20 cellular contexts compared by ENCODE assay signal in the genomic region with DNA sequence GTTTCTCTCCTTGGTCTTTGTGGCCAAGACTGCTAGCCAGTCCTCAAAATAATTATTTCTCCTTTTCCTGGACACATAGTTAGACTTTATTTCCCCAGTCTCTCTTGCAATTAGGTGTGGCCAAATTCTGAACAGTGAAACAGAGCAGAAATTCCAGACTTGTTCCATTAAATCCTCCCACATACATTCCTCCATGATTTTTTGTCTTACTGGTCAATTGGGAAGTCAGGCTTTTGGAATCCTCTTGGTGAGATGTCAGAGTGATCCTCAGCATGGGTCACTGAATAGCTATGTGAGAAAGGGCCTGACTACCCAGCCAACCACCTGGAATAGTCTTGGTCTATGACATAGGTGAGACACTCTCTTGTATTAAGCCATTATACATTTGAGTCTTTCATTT.
DNase-seq lines count a peak whose midpoint lies in the region; ATAC-seq and TF ChIP-seq lines count a peak whose summit lies in the region.
"Had no signal": no experiment of that assay in that cellular context is flagged by ENCODE, and none has a peak within 500 bp of the region (broad histone marks: within the 10 kb centered on the region; RNA-seq: fewer than 3 reads in every experiment).

No MANE protein-coding gene starts in this region.

- H3K27ac ChIP-seq in lower lobe of right lung = no peak overlapping the region
- H3K27ac ChIP-seq: HL-60, neutrophil, stomach had no signal

- DNase-seq in AG20443 (ENCODE audit: low spot score) (peak; percentile 63), RPMI7951 (ENCODE audit: low read depth) (peak; percentile 57), epithelial cell of proximal tubule (ENCODE audit: low read depth) (peak; percentile 93), non-pigmented ciliary epithelial cell (ENCODE audit: low read depth) (peak; percentile 87), lower lobe of right lung (no peak), H7 (no peak)
- DNase-seq: activated CD4-positive, alpha-beta T cell treated with anti-CD3 and anti-CD28 coated beads for 48 hours; activated T-cell treated with anti-CD3 and anti-CD28 coated beads for 4 hours; BE2C; Kasumi-1; NCI-H2029 treated with DMSO at 0.1 percent for 48 hours; Right ventricle myocardium superior; small intestine; stomach had no signal

- intact Hi-C loops in lower lobe of right lung (cut with DNase I) = no loop called here

- H3K4me1 ChIP-seq in lower lobe of right lung = no peaks in the 10 kb centered on the region
- H3K4me1 ChIP-seq: stomach had no signal

- H3K9me3 ChIP-seq in lower lobe of right lung = no peaks in the 10 kb centered on the region
- H3K9me3 ChIP-seq: BE2C, neutrophil, stomach had no signal

- ATAC-seq in GM21717 (IDR thresholded peaks at IDR 0.05; ENCODE audit: unreplicated experiment) (no peak), lower lobe of right lung (no peak), HG02973 (IDR thresholded peaks at IDR 0.05; ENCODE audit: unreplicated experiment) (no peak)
- ATAC-seq: esophagus mucosa, HCT116 had no signal

- H3K4me3 ChIP-seq in epithelial cell of proximal tubule (ENCODE audit: low read depth, low read length) (no peak overlapping the region), lower lobe of right lung (no peak overlapping the region), H7 (ENCODE audit: insufficient read depth, low read depth, low read length) (no peak overlapping the region)
- H3K4me3 ChIP-seq: stomach had no signal

- no peak for TF ChIP-seq CTCF in epithelial cell of proximal tubule (conservative IDR thresholded peaks at IDR 0.05; ENCODE audit: low read depth, low read length)
- TF ChIP-seq CTCF in lower lobe of right lung (IDR thresholded peaks at IDR 0.05) = no peak

- H3K36me3 ChIP-seq in lower lobe of right lung = no peaks in the 10 kb centered on the region
- no peaks in the 10 kb centered on the region for H3K36me3 ChIP-seq in H7 (replicated peaks; ENCODE audit: control insufficient read depth, insufficient read depth, low read length)
- H3K36me3 ChIP-seq: BE2C, neutrophil, stomach had no signal

- H3K27me3 ChIP-seq in lower lobe of right lung (ENCODE audit: low read depth) = no peaks in the 10 kb centered on the region
- no peaks in the 10 kb centered on the region for H3K27me3 ChIP-seq in H7 (ENCODE audit: control insufficient read depth, insufficient read depth, low read length)
- H3K27me3 ChIP-seq: BE2C, stomach had no signal

Comparison
In these comparisons a context has a peak if more than half of its experiments do, and no peak if none do; other contexts are left out.
1. DNase-seq: peak in AG20443 (single experiment), RPMI7951 (single experiment), epithelial cell of proximal tubule (single experiment) and non-pigmented ciliary epithelial cell (single experiment); none in lower lobe of right lung (single experiment) and H7 (single experiment).